ENCODE assay signal across 8 cellular contexts in genomic region chr1:165827199-165828102, GRCh38. TPM values are rescaled to one million over a fixed set of nuclear protein-coding genes. Genes with fewer than 3 reads are reported as not detected.
DNase-seq lines count a peak whose midpoint lies in the region; ATAC-seq and TF ChIP-seq lines count a peak whose summit lies in the region.

UCK2 (plus strand) TSS chr1:165827614; CDS start chr1:165827834, 220 bp downstream.

- peak within 1 kb of the TSS; percentile 95 for H3K4me3 ChIP-seq in AG09309 (ENCODE audit: control insufficient read depth, low read depth, low read length)

- DNase-seq in AG09309 (ENCODE audit: low read depth) (no peak), NCI-H2196 treated with DMSO at 0.1 percent for 48 hours (lab: John Stamatoyannopoulos, UW; ENCODE audit: unreplicated experiment) (peak; percentile 77), cerebellum (ENCODE audit: low spot score) (peak; percentile 88), kidney tubule cell (ENCODE audit: low spot score) (peak; percentile 85)
- peak; percentile 23 to 50 (median 38) for DNase-seq in activated CD4-positive, CD25-positive, alpha-beta regulatory T cell (lab: John Stamatoyannopoulos, UW)
- DNase-seq in stimulated activated CD4-positive, alpha-beta T cell treated with anti-CD3 and anti-CD28 coated beads, Interleukin-1b, Interleukin-23, amount 100 ng/mL, for 4 hours (ENCODE audit: low read depth in 2 of 2) = peak; percentile 32 to 67

- TF ChIP-seq CTCF in AG09309 (IDR thresholded peaks at IDR 0.05; ENCODE audit: control insufficient read depth, insufficient read depth, low read depth, low read length, missing control alignments) = no peak

- ATAC-seq in GM18858 (IDR thresholded peaks at IDR 0.05; ENCODE audit: unreplicated experiment) = peak; percentile 56
- peak; percentile 60 for ATAC-seq in HG03064 (IDR thresholded peaks at IDR 0.05; ENCODE audit: low read depth, unreplicated experiment)

RNA-seq across cellular contexts. Expression of gene UCK2, which starts in this region (rescaled TPM):
- 54.1 TPM for total RNA-seq in cerebellum
